13 cellular contexts compared by ENCODE assay signal in genomic region chr9:134455010-134455409, GRCh38.
A peak's percentile ranks its signal among the peaks of the same experiment; 100 is the strongest.
DNase-seq lines count a peak whose midpoint lies in the region; ATAC-seq and TF ChIP-seq lines count a peak whose summit lies in the region.
"Had no signal": no experiment of that assay in that cellular context is flagged by ENCODE, and none has a peak within 500 bp of the region (broad histone marks: within the 10 kb centered on the region; RNA-seq: fewer than 3 reads in every experiment).

No MANE protein-coding gene starts in this region.

- H2BK12ac ChIP-seq in neuronal stem cell (ENCODE audit: low read length), result no peak overlapping the region

- DNase-seq in heart left ventricle (peak in 1 of 5 donors; percentile 47), cardiac septum (ENCODE audit: low spot score) (no peak), esophagus squamous epithelium (lab: John Stamatoyannopoulos, UW) (no peak), neuronal stem cell (ENCODE audit: low spot score) (no peak), uterus (no peak), CD1c-positive myeloid dendritic cell (ENCODE audit: extremely low spot score) (no peak), T-helper 9 cell (no peak)
- DNase-seq in stimulated activated CD4-positive, alpha-beta T cell treated with anti-CD3 and anti-CD28 coated beads, Interleukin-2, amount 100 ng/mL, for 24 hours, result no peak
- DNase-seq: body of pancreas; NCI-H1105; NCI-H345; stimulated activated CD4-positive, alpha-beta T cell treated with anti-CD3 and anti-CD28 coated beads, Interleukin-12 subunit alpha, Interleukin-12 subunit beta, amount 100 ng/mL, for 4 hours; T-cell had no signal

- H3K27ac ChIP-seq in heart left ventricle (peak overlapping the region in 9 of 12 donors; percentile 82 to 96 (median 94)), esophagus squamous epithelium (peak overlapping the region in 3 of 4 donors; percentile 79 to 95 (median 91)), neuronal stem cell (replicated peaks; ENCODE audit: low read length) (no peak overlapping the region), uterus (peak overlapping the region; percentile 90 to 94)

- no peaks in the 10 kb centered on the region for H3K36me3 ChIP-seq in heart left ventricle
- H3K36me3 ChIP-seq in esophagus squamous epithelium, result no peaks in the 10 kb centered on the region
- no peaks in the 10 kb centered on the region for H3K36me3 ChIP-seq in neuronal stem cell (replicated peaks in 1 of 2; ENCODE audit: control insufficient read depth in 2 of 2, insufficient read depth in 2 of 2, low read length in 2 of 2)
- no peaks in the 10 kb centered on the region for H3K36me3 ChIP-seq in uterus

- H3K4ac ChIP-seq in neuronal stem cell (ENCODE audit: low read length), result no peak overlapping the region

- no peak overlapping the region for H2BK120ac ChIP-seq in neuronal stem cell (ENCODE audit: low read depth, low read length)

- intact Hi-C loops in heart left ventricle (cut with DNase I) (loop anchor here in 5 of 10 donors (5.0 to 10.0 kb wide), 7 partner anchors 80 to 960 kb away; partner anchors contain the start of gene COL5A1 (in 3 of the 5)), cardiac septum (cut with DNase I) (loop anchor here (5.0 kb wide), 1 partner anchor 147 kb away; no protein-coding TSS in a partner anchor), esophagus squamous epithelium (cut with DNase I) (loop anchor here (10.0 kb wide), 1 partner anchor 280 kb away; no protein-coding TSS in a partner anchor), uterus (cut with DNase I; ENCODE audit: low total_unique reads) (loop anchor here (10.0 kb wide), 2 partner anchors 190 to 280 kb away; partner anchors contain the start of gene COL5A1)

- no peak for TF ChIP-seq CTCF in heart left ventricle (IDR thresholded peaks at IDR 0.05)
- no peak for TF ChIP-seq CTCF in esophagus squamous epithelium (IDR thresholded peaks at IDR 0.05)
- no peak for TF ChIP-seq CTCF in uterus (IDR thresholded peaks at IDR 0.05)

- H3K9me3 ChIP-seq in heart left ventricle (no peaks in the 10 kb centered on the region), esophagus squamous epithelium (no peaks in the 10 kb centered on the region), neuronal stem cell (replicated peaks in 1 of 2; ENCODE audit: control insufficient read depth in 2 of 2, insufficient read depth in 1 of 2, low read depth in 1 of 2, low read length in 2 of 2) (no peaks in the 10 kb centered on the region), uterus (no peaks in the 10 kb centered on the region)
- H3K9me3 ChIP-seq: body of pancreas had no signal

- H3K18ac ChIP-seq in neuronal stem cell (ENCODE audit: low read length), result peak overlapping the region; percentile 31

- no peak for TF ChIP-seq POLR2A in heart left ventricle (IDR thresholded peaks at IDR 0.05)
- no peak for TF ChIP-seq POLR2A in esophagus squamous epithelium (IDR thresholded peaks at IDR 0.05)
- TF ChIP-seq POLR2A in uterus (IDR thresholded peaks at IDR 0.05), result no peak

- peaks cover under 1% of the 10 kb centered on the region for H3K79me1 ChIP-seq in neuronal stem cell (ENCODE audit: low read depth, low read length)

- H3K27me3 ChIP-seq in heart left ventricle (no peaks in the 10 kb centered on the region), esophagus squamous epithelium (no peaks in the 10 kb centered on the region), neuronal stem cell (ENCODE audit: control insufficient read depth in 3 of 3, insufficient read depth in 3 of 3, low read depth in 1 of 3, low read length in 3 of 3) (peaks cover 0 to 4% (median 0%) of the 10 kb centered on the region in 3 experiments), uterus (no peaks in the 10 kb centered on the region)
- H3K27me3 ChIP-seq: body of pancreas had no signal

- peak overlapping the region; percentile 90 for H2AK5ac ChIP-seq in neuronal stem cell (ENCODE audit: low read depth, low read length)

- no peak overlapping the region for H4K8ac ChIP-seq in neuronal stem cell (ENCODE audit: low read depth, low read length)

- no peak overlapping the region for H2BK5ac ChIP-seq in neuronal stem cell (ENCODE audit: low read length)

- H3K4me1 ChIP-seq in heart left ventricle, result peaks cover 3 to 38% (median 22%) of the 10 kb centered on the region in 12 donors
- peaks cover 18 to 43% (median 18%) of the 10 kb centered on the region in 3 donors for H3K4me1 ChIP-seq in esophagus squamous epithelium
- H3K4me1 ChIP-seq in neuronal stem cell (ENCODE audit: control insufficient read depth in 2 of 2, insufficient read depth in 1 of 2, low read depth in 1 of 2, low read length in 2 of 2), result peaks cover 0 to 11% of the 10 kb centered on the region in 2 donors
- H3K4me1 ChIP-seq in uterus, result peaks cover 10 to 14% of the 10 kb centered on the region in 2 donors

- peak overlapping the region; percentile 26 for H3K23ac ChIP-seq in neuronal stem cell (ENCODE audit: low read depth, low read length, poor library complexity)

- no peak overlapping the region for H3K9ac ChIP-seq in neuronal stem cell (ENCODE audit: low read depth, low read length, poor library complexity)

- H2BK15ac ChIP-seq in neuronal stem cell (ENCODE audit: low read length), result peak overlapping the region; percentile 20

- no peak for ATAC-seq in heart left ventricle
- ATAC-seq: body of pancreas had no signal

- H4K91ac ChIP-seq in neuronal stem cell (ENCODE audit: low read depth, low read length, poor library complexity), result no peak overlapping the region

- H3K4me3 ChIP-seq in heart left ventricle (no peak overlapping the region), esophagus squamous epithelium (no peak overlapping the region), neuronal stem cell (ENCODE audit: low read length in 2 of 2) (peak overlapping the region in 1 of 2 donors; percentile 27), uterus (no peak overlapping the region)
- H3K4me3 ChIP-seq: body of pancreas had no signal

- H3K14ac ChIP-seq in neuronal stem cell (ENCODE audit: low read length), result peak overlapping the region; percentile 2

- WGBS in heart left ventricle, 4 donors, result 94 to 96% (median 95%) methylated on average over 7 to 13 of the region's 13 CpGs
- 90 to 97% methylated on average over 6 to 10 of the region's 13 CpGs for WGBS in esophagus squamous epithelium, 2 donors
- WGBS in neuronal stem cell (ENCODE audit: extremely low coverage in 2 of 2, insufficient read length in 2 of 2, insufficient replicate concordance in 1 of 2), 2 donors, result no CpG with 5 or more reads among the region's 13 CpGs

- no peak overlapping the region for H3K4me2 ChIP-seq in neuronal stem cell (ENCODE audit: insufficient read depth, low read length, poor library complexity, severe bottlenecking)

- no peak overlapping the region for H2AFZ ChIP-seq in neuronal stem cell (ENCODE audit: low read length)
